ENCODE assay signal across 9 cellular contexts in genomic region chr5:87120518-87121314, GRCh38.
A peak's percentile ranks its signal among the peaks of the same experiment; 100 is the strongest.
DNase-seq lines count a peak whose midpoint lies in the region; ATAC-seq and TF ChIP-seq lines count a peak whose summit lies in the region.
"Had no signal": no experiment of that assay in that cellular context is flagged by ENCODE, and none has a peak within 500 bp of the region (broad histone marks: within the 10 kb centered on the region; RNA-seq: fewer than 3 reads in every experiment).

No MANE protein-coding gene starts in this region.

- H3K4me3 ChIP-seq in CD4-positive, alpha-beta memory T cell (ENCODE audit: low read length in 2 of 2): no peak overlapping the region
- H3K4me3 ChIP-seq in OCI-LY7 (ENCODE audit: low read depth, low read length, poor library complexity, severe bottlenecking): no peak overlapping the region
- H3K4me3 ChIP-seq in skin epidermis: no peak overlapping the region

- no peaks in the 10 kb centered on the region for H3K9me2 ChIP-seq in OCI-LY7 (ENCODE audit: insufficient read depth, low read length)

- H3K79me2 ChIP-seq in OCI-LY7 (ENCODE audit: insufficient read depth, low read depth, low read length): no peaks in the 10 kb centered on the region

- TF ChIP-seq CTCF in OCI-LY7 (conservative IDR thresholded peaks at IDR 0.05; ENCODE audit: low read length): no peak
- TF ChIP-seq CTCF in nephron progenitor cell (IDR thresholded peaks at IDR 0.05): no peak

- H3K9me3 ChIP-seq in CD4-positive, alpha-beta memory T cell (ENCODE audit: control insufficient read depth in 1 of 2, low read length in 2 of 2): no peaks in the 10 kb centered on the region
- no peaks in the 10 kb centered on the region for H3K9me3 ChIP-seq in OCI-LY7 (ENCODE audit: low read length)

- no peaks in the 10 kb centered on the region for H3K36me3 Mint-ChIP-seq in CD4-positive, alpha-beta memory T cell
- H3K36me3 Mint-ChIP-seq in nephron progenitor cell (ENCODE audit: low read depth): no peaks in the 10 kb centered on the region

- no TSS peak for BruUV-seq in OCI-LY7 (replicated peaks; lab: Mats Ljungman, UMichigan)

- H3K36me3 ChIP-seq in CD4-positive, alpha-beta memory T cell (ENCODE audit: insufficient read depth, low read length): no peaks in the 10 kb centered on the region
- no peaks in the 10 kb centered on the region for H3K36me3 ChIP-seq in OCI-LY7 (ENCODE audit: insufficient read depth, low read length)

- H3K27me3 ChIP-seq in CD4-positive, alpha-beta memory T cell (ENCODE audit: insufficient read depth, low read length): no peaks in the 10 kb centered on the region

- peaks cover 37% of the 10 kb centered on the region for H3K4me1 ChIP-seq in CD4-positive, alpha-beta memory T cell (ENCODE audit: insufficient read depth, low read length)
- peaks cover 22% of the 10 kb centered on the region for H3K4me1 ChIP-seq in OCI-LY7 (ENCODE audit: insufficient read depth, low read length, poor library complexity, severe bottlenecking)

- H3K4me1 Mint-ChIP-seq in CD4-positive, alpha-beta memory T cell: peaks cover 26 to 48% (median 37%) of the 10 kb centered on the region in 4 donors
- no peaks in the 10 kb centered on the region for H3K4me1 Mint-ChIP-seq in nephron progenitor cell
- H3K4me1 Mint-ChIP-seq: nephron had no signal

- peak overlapping the region; percentile 33; the same call in 1 of the 2 replicates for H3K4me2 ChIP-seq in OCI-LY7 (ENCODE audit: low read length)

- no peaks in the 10 kb centered on the region for H4K20me1 ChIP-seq in OCI-LY7 (ENCODE audit: insufficient read depth, low read length)

- ATAC-seq in GM21619 (IDR thresholded peaks at IDR 0.05; ENCODE audit: unreplicated experiment) (peak; percentile 26), sciatic nerve (no peak)

- H3K27ac Mint-ChIP-seq in CD4-positive, alpha-beta memory T cell: peak overlapping the region; percentile 54 to 87 (median 81)
- no peak overlapping the region for H3K27ac Mint-ChIP-seq in nephron progenitor cell
- H3K27ac Mint-ChIP-seq: nephron had no signal

- H3K9me3 Mint-ChIP-seq in CD4-positive, alpha-beta memory T cell: peaks cover 0 to 2% (median 0%) of the 10 kb centered on the region in 8 donors
- no peaks in the 10 kb centered on the region for H3K9me3 Mint-ChIP-seq in nephron progenitor cell
- H3K9me3 Mint-ChIP-seq: nephron had no signal

- H3K4me3 Mint-ChIP-seq in CD4-positive, alpha-beta memory T cell: peak overlapping the region in 7 of 8 donors; percentile 40 to 88 (median 62)
- H3K4me3 Mint-ChIP-seq in nephron progenitor cell: no peak overlapping the region
- H3K4me3 Mint-ChIP-seq: nephron had no signal

- POLR2A ChIA-PET in CD4-positive, alpha-beta memory T cell (lab: Charles Lee; ENCODE audit: partially characterized antibody): interaction anchor here (0.7 to 2.4 kb wide), 9 partner anchors 10 to 502 kb away, joined by 3 to 16 read pairs (median 3); partner anchors contain the start of genes CCNH, COX7C and RASA1
- POLR2A ChIA-PET in OCI-LY7 (lab: Charles Lee): interaction anchor here (0.5 kb wide), 1 partner anchor 196 kb away, joined by 3 read pairs; no protein-coding TSS in a partner anchor

- peak overlapping the region; percentile 34 for H3K27ac ChIP-seq in CD4-positive, alpha-beta memory T cell (ENCODE audit: low read depth, low read length)
- no peak overlapping the region for H3K27ac ChIP-seq in OCI-LY7 (ENCODE audit: low read depth, low read length, poor library complexity, severe bottlenecking)
- H3K27ac ChIP-seq in skin epidermis: peak overlapping the region in 14 of 21 experiments; percentile 10 to 87 (median 62)

- CTCF ChIA-PET in CD4-positive, alpha-beta memory T cell (lab: Charles Lee; ENCODE audit: partially characterized antibody): interaction anchor here (0.9 kb wide), 1 partner anchor 41 kb away, joined by 3 read pairs; no protein-coding TSS in a partner anchor
- CTCF ChIA-PET in OCI-LY7 (lab: Charles Lee; ENCODE audit: unreplicated experiment): interaction anchor here (0.9 kb wide), 1 partner anchor 46 kb away, joined by 3 read pairs; no protein-coding TSS in a partner anchor

- no peaks in the 10 kb centered on the region for H3K27me3 Mint-ChIP-seq in CD4-positive, alpha-beta memory T cell
- H3K27me3 Mint-ChIP-seq in nephron progenitor cell (ENCODE audit: low read depth, poor library complexity): no peaks in the 10 kb centered on the region

- intact Hi-C loops in CD4-positive, alpha-beta memory T cell (cut with micrococcal nuclease): loop anchor here (2.0 to 5.0 kb wide), 3 partner anchors 38 to 292 kb away; partner anchors contain the start of genes CCNH and RASA1
- intact Hi-C loops in OCI-LY7 (cut with micrococcal nuclease; ENCODE audit: unreplicated experiment): no loop called here
- intact Hi-C loops in sciatic nerve (cut with DNase I): no loop called here

- peak; percentile 2 to 68 (median 11) for DNase-seq in CD4-positive, alpha-beta memory T cell
- DNase-seq in OCI-LY7 (ENCODE audit: low spot score) (no peak), NCI-H128 (lab: John Stamatoyannopoulos, UW; ENCODE audit: unreplicated experiment) (no peak), sciatic nerve (ENCODE audit: low spot score) (no peak), nephron progenitor cell (no peak)
- peak; percentile 11 for DNase-seq in central memory CD4-positive, alpha-beta T cell

- H2AFZ ChIP-seq in OCI-LY7 (ENCODE audit: low read length): peak overlapping the region; percentile 20; the same call in 1 of the 2 replicates

Comparison
In these comparisons a context has a peak if more than half of its experiments do, and no peak if none do; other contexts are left out.
1. DNase-seq: peak in CD4-positive, alpha-beta memory T cell (5 of 5) and central memory CD4-positive, alpha-beta T cell (single experiment); none in OCI-LY7 (single experiment), NCI-H128 (single experiment), sciatic nerve (single experiment) and nephron progenitor cell (single experiment).